Comparison of ENCODE assay signal across 18 cellular contexts in the genomic region with DNA sequence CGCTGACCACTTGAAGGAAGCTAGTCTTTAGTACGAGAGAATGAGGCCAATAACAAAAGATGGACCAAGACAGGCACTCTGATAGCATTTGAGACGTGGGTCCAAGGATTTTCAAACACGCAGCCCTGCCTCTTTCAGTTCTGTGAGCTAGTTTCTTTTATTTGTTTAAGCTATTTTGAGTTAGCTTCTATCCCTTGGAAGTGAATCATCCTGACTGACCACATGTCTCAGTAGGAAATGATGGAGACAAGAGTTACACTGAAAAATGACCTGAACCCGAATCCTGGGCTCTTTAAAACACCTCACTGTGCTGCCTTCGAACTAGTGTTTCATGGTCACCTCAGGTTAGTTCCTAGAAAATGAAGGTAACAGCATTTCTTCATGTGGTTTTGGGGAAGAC. TPM values are rescaled to one million over a fixed set of nuclear protein-coding genes. Genes with fewer than 3 reads are reported as not detected.
DNase-seq lines count a peak whose midpoint lies in the region; ATAC-seq and TF ChIP-seq lines count a peak whose summit lies in the region.
"Had no signal": no experiment of that assay in that cellular context is flagged by ENCODE, and none has a peak within 500 bp of the region (broad histone marks: within the 10 kb centered on the region; RNA-seq: fewer than 3 reads in every experiment).

No MANE protein-coding gene starts in this region.

- no peaks in the 10 kb centered on the region for H3K27me3 ChIP-seq in breast epithelium
- no peaks in the 10 kb centered on the region for H3K27me3 ChIP-seq in adipocyte (replicated peaks; ENCODE audit: control insufficient read depth, insufficient read depth, low read length)
- no peaks in the 10 kb centered on the region for H3K27me3 ChIP-seq in subcutaneous abdominal adipose tissue (ENCODE audit: control insufficient read depth in 5 of 5, insufficient read depth in 4 of 5, low read length in 5 of 5)
- no peaks in the 10 kb centered on the region for H3K27me3 ChIP-seq in hepatocyte
- H3K27me3 ChIP-seq: cardiac muscle cell had no signal

- no peak overlapping the region for H3K9ac ChIP-seq in adipocyte (ENCODE audit: low read length)
- no peak overlapping the region for H3K9ac ChIP-seq in subcutaneous abdominal adipose tissue (ENCODE audit: low read length in 5 of 5)

- H3K4me1 Mint-ChIP-seq in MCF 10A (ENCODE audit: insufficient read depth, unreplicated experiment) (peaks cover 43% of the 10 kb centered on the region), WTC11 (peaks cover 18% of the 10 kb centered on the region)
- H3K4me1 Mint-ChIP-seq: CD8-positive, alpha-beta memory T cell had no signal

- H3K27ac Mint-ChIP-seq in MCF 10A (ENCODE audit: low read depth, unreplicated experiment) (peak overlapping the region; percentile 59), WTC11 (no peak overlapping the region)
- H3K27ac Mint-ChIP-seq: nephron had no signal

- no peaks in the 10 kb centered on the region for H3K9me3 Mint-ChIP-seq in MCF 10A (ENCODE audit: unreplicated experiment)
- no peaks in the 10 kb centered on the region for H3K9me3 Mint-ChIP-seq in WTC11
- H3K9me3 Mint-ChIP-seq: nephron had no signal

- no TSS peak for BruUV-seq in MCF 10A (replicated peaks; lab: Mats Ljungman, UMichigan)

- POLR2A ChIA-PET in MCF 10A (lab: Yijun Ruan, JAX) (no interaction called here), WTC11 (lab: Charles Lee) (no interaction called here)

- H3K4me1 ChIP-seq in breast epithelium = no peaks in the 10 kb centered on the region
- H3K4me1 ChIP-seq in adipocyte (ENCODE audit: control insufficient read depth, insufficient read depth, low read length) = peaks cover 18% of the 10 kb centered on the region
- peaks cover 5 to 48% (median 29%) of the 10 kb centered on the region in 5 donors for H3K4me1 ChIP-seq in subcutaneous abdominal adipose tissue (ENCODE audit: control insufficient read depth in 5 of 5, insufficient read depth in 5 of 5, low read length in 5 of 5)
- no peaks in the 10 kb centered on the region for H3K4me1 ChIP-seq in hepatocyte (ENCODE audit: insufficient read depth)

- WGBS in hepatocyte (ENCODE audit: low lambda C conversion rate, missing lambda C conversion rate) = 93% methylated on average over 6 of the region's 6 CpGs

- H3K27ac ChIP-seq in breast epithelium = peak overlapping the region in 1 of 2 donors; percentile 83
- H3K27ac ChIP-seq in subcutaneous abdominal adipose tissue (ENCODE audit: low read depth, low read length) = peak overlapping the region; percentile 75
- H3K27ac ChIP-seq in hepatocyte = no peak overlapping the region
- H3K27ac ChIP-seq: 22Rv1, cardiac muscle cell had no signal

- no peaks in the 10 kb centered on the region for H3K79me2 ChIP-seq in hepatocyte

- DNase-seq in MCF 10A (ENCODE audit: unreplicated experiment) (peak; percentile 51), breast epithelium (ENCODE audit: low spot score in 2 of 2) (no peak), adipocyte (ENCODE audit: low read depth) (peak; percentile 47), fibroblast of the aortic adventitia (ENCODE audit: low read depth) (peak; percentile 53), WTC11 (ENCODE audit: low spot score) (no peak), hepatocyte (ENCODE audit: low spot score) (no peak)
- no peak for DNase-seq in stimulated activated naive CD4-positive, alpha-beta T cell (lab: John Stamatoyannopoulos, UW)
- DNase-seq: activated CD4-positive, CD25-positive, alpha-beta regulatory T cell; activated naive CD4-positive, alpha-beta T cell treated with Interleukin-2 at 50 U/mL for 16 hours; CD8-positive, alpha-beta memory T cell; GDM1; left colon; stimulated activated CD8-positive, alpha-beta memory T cell treated with anti-CD3 and anti-CD28 coated beads, Interleukin-4, amount 100 ng/mL, for 48 hours; trophoblast cell had no signal

- H2AFZ ChIP-seq in hepatocyte = no peak overlapping the region

- H3K36me3 Mint-ChIP-seq in MCF 10A (ENCODE audit: insufficient read depth, unreplicated experiment) (no peaks in the 10 kb centered on the region), WTC11 (no peaks in the 10 kb centered on the region)
- H3K36me3 Mint-ChIP-seq: CD8-positive, alpha-beta memory T cell had no signal

- H3K9me3 ChIP-seq in breast epithelium (no peaks in the 10 kb centered on the region), adipocyte (ENCODE audit: control insufficient read depth, low read length) (no peaks in the 10 kb centered on the region), subcutaneous abdominal adipose tissue (ENCODE audit: control insufficient read depth in 5 of 5, low read length in 5 of 5) (no peaks in the 10 kb centered on the region), hepatocyte (ENCODE audit: low read depth) (no peaks in the 10 kb centered on the region)

- H4K20me1 ChIP-seq in hepatocyte (ENCODE audit: insufficient read depth, poor library complexity, severe bottlenecking) = no peaks in the 10 kb centered on the region

- intact Hi-C loops in MCF 10A (cut with micrococcal nuclease) (loop anchor here (5.0 kb wide), 1 partner anchor 63 kb away; no protein-coding TSS in a partner anchor), breast epithelium (cut with DNase I; ENCODE audit: low total_unique reads) (no loop called here)

- CTCF ChIA-PET in MCF 10A (lab: Yijun Ruan, JAX) = interaction anchor here (0.6 to 0.7 kb wide), 2 partner anchors 17 to 142 kb away, joined by 3 to 5 read pairs; no protein-coding TSS in a partner anchor
- CTCF ChIA-PET in WTC11 (lab: Charles Lee) = interaction anchor here (0.5 kb wide), 1 partner anchor 433 kb away, joined by 3 read pairs; no protein-coding TSS in a partner anchor

- ATAC-seq in WTC11 = no peak
- ATAC-seq: left colon had no signal

- peak overlapping the region; percentile 14 for H3K4me3 Mint-ChIP-seq in MCF 10A (ENCODE audit: unreplicated experiment)
- no peak overlapping the region for H3K4me3 Mint-ChIP-seq in WTC11
- H3K4me3 Mint-ChIP-seq: CD8-positive, alpha-beta memory T cell; nephron had no signal

- no peak overlapping the region for H3K4me2 ChIP-seq in hepatocyte

- H3K27me3 Mint-ChIP-seq in MCF 10A (ENCODE audit: insufficient read depth, unreplicated experiment) (no peaks in the 10 kb centered on the region), WTC11 (ENCODE audit: low read depth) (no peaks in the 10 kb centered on the region)

- TF ChIP-seq POLR2A in breast epithelium (IDR thresholded peaks at IDR 0.05) = no peak

- TF ChIP-seq CTCF in MCF 10A (IDR thresholded peaks at IDR 0.05; ENCODE audit: unreplicated experiment) (no peak), breast epithelium (IDR thresholded peaks at IDR 0.05) (no peak), fibroblast of the aortic adventitia (IDR thresholded peaks at IDR 0.05; ENCODE audit: insufficient read depth, low read length) (no peak), WTC11 (IDR thresholded peaks at IDR 0.05) (no peak), hepatocyte (IDR thresholded peaks at IDR 0.05; ENCODE audit: poor library complexity) (no peak)

- H3K4me3 ChIP-seq in breast epithelium = no peak overlapping the region
- no peak overlapping the region for H3K4me3 ChIP-seq in adipocyte (ENCODE audit: low read length)
- no peak overlapping the region for H3K4me3 ChIP-seq in fibroblast of the aortic adventitia (ENCODE audit: low read depth, low read length)
- no peak overlapping the region for H3K4me3 ChIP-seq in subcutaneous abdominal adipose tissue (ENCODE audit: low read depth in 1 of 5, low read length in 5 of 5)
- no peak overlapping the region for H3K4me3 ChIP-seq in hepatocyte
- H3K4me3 ChIP-seq: cardiac muscle cell had no signal

- H3K36me3 ChIP-seq in breast epithelium (no peaks in the 10 kb centered on the region), adipocyte (ENCODE audit: control insufficient read depth, insufficient read depth, low read length, severe bottlenecking) (no peaks in the 10 kb centered on the region), subcutaneous abdominal adipose tissue (ENCODE audit: control insufficient read depth in 5 of 5, insufficient read depth in 5 of 5, low read length in 5 of 5) (no peaks in the 10 kb centered on the region), hepatocyte (replicated peaks; ENCODE audit: insufficient read depth, low read depth) (no peaks in the 10 kb centered on the region)
- H3K36me3 ChIP-seq: cardiac muscle cell had no signal

- H3K9me2 ChIP-seq in hepatocyte (replicated peaks; ENCODE audit: insufficient read depth) = no peaks in the 10 kb centered on the region

TF ChIP-seq in WTC11, 78 proteins besides CTCF, POLR2A, EP300 and RAD21 (continues in another document):
- TF ChIP-seq E2F1 (CRISPR knock-in tag; IDR thresholded peaks at IDR 0.05) = no peak
- TF ChIP-seq, protein P1, sequence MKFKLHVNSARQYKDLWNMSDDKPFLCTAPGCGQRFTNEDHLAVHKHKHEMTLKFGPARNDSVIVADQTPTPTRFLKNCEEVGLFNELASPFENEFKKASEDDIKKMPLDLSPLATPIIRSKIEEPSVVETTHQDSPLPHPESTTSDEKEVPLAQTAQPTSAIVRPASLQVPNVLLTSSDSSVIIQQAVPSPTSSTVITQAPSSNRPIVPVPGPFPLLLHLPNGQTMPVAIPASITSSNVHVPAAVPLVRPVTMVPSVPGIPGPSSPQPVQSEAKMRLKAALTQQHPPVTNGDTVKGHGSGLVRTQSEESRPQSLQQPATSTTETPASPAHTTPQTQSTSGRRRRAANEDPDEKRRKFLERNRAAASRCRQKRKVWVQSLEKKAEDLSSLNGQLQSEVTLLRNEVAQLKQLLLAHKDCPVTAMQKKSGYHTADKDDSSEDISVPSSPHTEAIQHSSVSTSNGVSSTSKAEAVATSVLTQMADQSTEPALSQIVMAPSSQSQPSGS (CRISPR knock-in tag; IDR thresholded peaks at IDR 0.05; ENCODE audit: borderline replicate concordance, low read depth) = no peak

RNA-seq across cellular contexts. Expression of gene TEK, which starts 9.9 kb away (rescaled TPM):
- total RNA-seq in MCF 10A (2022) (0.71 and 0.91 TPM in 2 replicates), breast epithelium (10 to 100 TPM in 2 of 3 donors, 1 to 10 TPM in 1; 5.9 to 15.2 (median 14.4) TPM), fibroblast of the aortic adventitia (ENCODE audit: low replicate concordance) (1.7 and 3.8 TPM in 2 replicates), WTC11 (2021) (2.5 to 3.1 TPM (median 2.5 TPM) in 3 replicates), hepatocyte (3.9 and 5.6 TPM in 2 replicates)
- 2.0 TPM in 2 replicates for polyA plus RNA-seq in hepatocyte
- total RNA-seq: CD8-positive, alpha-beta memory T cell had no signal
- polyA plus RNA-seq: CD8-positive, alpha-beta memory T cell had no signal

Comparison
In these comparisons a context has a peak if more than half of its experiments do, and no peak if none do; other contexts are left out.
1. DNase-seq: peak in MCF 10A (single experiment), adipocyte (single experiment) and fibroblast of the aortic adventitia (single experiment); none in breast epithelium (0 of 2), WTC11 (single experiment), stimulated activated naive CD4-positive, alpha-beta T cell (0 of 6) and hepatocyte (single experiment).